In genomic region chr3:15064299-15064834, GRCh38 we compare ENCODE assay signal across 8 cellular contexts. TPM values are rescaled to one million over a fixed set of nuclear protein-coding genes. Genes with fewer than 3 reads are reported as not detected.
DNase-seq lines count a peak whose midpoint lies in the region; ATAC-seq and TF ChIP-seq lines count a peak whose summit lies in the region.

No MANE protein-coding gene starts in this region.

- DNase-seq in EH (ENCODE audit: low read depth) (peak; percentile 44), HuH-7.5 (ENCODE audit: low spot score) (peak; percentile 74), foreskin fibroblast (peak in 1 of 2 donors; percentile 50), osteocyte (ENCODE audit: extremely low spot score, unreplicated experiment) (no peak), NCI-H446 treated with DMSO at 0.1 percent for 48 hours (lab: John Stamatoyannopoulos, UW) (no peak), NCI-H1436 (lab: John Stamatoyannopoulos, UW) (no peak)
- peak; percentile 20 to 25 for DNase-seq in activated T-cell treated with anti-CD3 and anti-CD28 coated beads, Interleukin-2, amount 50 U/mL, for 72 hours

- peak overlapping the region; percentile 62 for H3K27ac Mint-ChIP-seq in activated T-cell treated with anti-CD3 and anti-CD28 coated beads, Interleukin-2, amount 50 U/mL, for 72 hours
- H3K27ac Mint-ChIP-seq in osteocyte (ENCODE audit: unreplicated experiment), result peak overlapping the region; percentile 83

- H3K9me3 Mint-ChIP-seq in activated T-cell treated with anti-CD3 and anti-CD28 coated beads, Interleukin-2, amount 50 U/mL, for 72 hours, result no peaks in the 10 kb centered on the region
- no peaks in the 10 kb centered on the region for H3K9me3 Mint-ChIP-seq in osteocyte (ENCODE audit: unreplicated experiment)

- no peak for TF ChIP-seq CTCF in foreskin fibroblast (IDR thresholded peaks at IDR 0.05; ENCODE audit: low read depth, low read length)
- no peak for TF ChIP-seq CTCF in osteocyte (IDR thresholded peaks at IDR 0.05)

- peak; percentile 9 for ATAC-seq in GM21381 (IDR thresholded peaks at IDR 0.05; ENCODE audit: unreplicated experiment)
- peak; percentile 1 to 8 for ATAC-seq in activated T-cell treated with anti-CD3 and anti-CD28 coated beads, Interleukin-2, amount 50 U/mL, for 72 hours (replicated peaks in 1 of 2)

- peak overlapping the region; percentile 85 to 95 for H3K4me3 ChIP-seq in foreskin fibroblast (ENCODE audit: low read depth in 1 of 2, low read length in 2 of 2)

- H3K27me3 Mint-ChIP-seq in activated T-cell treated with anti-CD3 and anti-CD28 coated beads, Interleukin-2, amount 50 U/mL, for 72 hours (ENCODE audit: low read depth), result no peaks in the 10 kb centered on the region
- no peaks in the 10 kb centered on the region for H3K27me3 Mint-ChIP-seq in osteocyte (ENCODE audit: unreplicated experiment)

- H3K36me3 Mint-ChIP-seq in activated T-cell treated with anti-CD3 and anti-CD28 coated beads, Interleukin-2, amount 50 U/mL, for 72 hours (ENCODE audit: insufficient read depth in 2 of 2), result peaks cover 0 to 2% of the 10 kb centered on the region in 2 donors
- H3K36me3 Mint-ChIP-seq in osteocyte (ENCODE audit: unreplicated experiment), result peaks cover 4% of the 10 kb centered on the region

- peak overlapping the region; percentile 92 to 96 for H3K4me3 Mint-ChIP-seq in activated T-cell treated with anti-CD3 and anti-CD28 coated beads, Interleukin-2, amount 50 U/mL, for 72 hours
- H3K4me3 Mint-ChIP-seq in osteocyte (ENCODE audit: unreplicated experiment), result peak overlapping the region; percentile 96

- peaks cover 35% of the 10 kb centered on the region for H3K4me1 Mint-ChIP-seq in activated T-cell treated with anti-CD3 and anti-CD28 coated beads, Interleukin-2, amount 50 U/mL, for 72 hours (ENCODE audit: low read depth)
- H3K4me1 Mint-ChIP-seq in osteocyte (ENCODE audit: unreplicated experiment), result peaks cover 20% of the 10 kb centered on the region

RNA-seq across cellular contexts. Expression of gene MRPS25, which starts 0.7 kb away (rescaled TPM):
- total RNA-seq in activated T-cell treated with anti-CD3 and anti-CD28 coated beads, Interleukin-2, amount 50 U/mL, for 72 hours, result 10 to 100 TPM; 40.7 to 40.9 TPM
- 47.2 and 50.0 TPM in 2 replicates for total RNA-seq in osteocyte

RNA-seq across cellular contexts. Expression of gene RBSN, which starts 34.6 kb away (rescaled TPM):
- total RNA-seq in activated T-cell treated with anti-CD3 and anti-CD28 coated beads, Interleukin-2, amount 50 U/mL, for 72 hours, result 10 to 100 TPM; 13.0 to 15.4 TPM
- 28.6 and 29.8 TPM in 2 replicates for total RNA-seq in osteocyte

Comparison
In these comparisons a context has a peak if more than half of its experiments do, and no peak if none do; other contexts are left out.
1. DNase-seq: peak in EH (single experiment), HuH-7.5 (single experiment) and activated T-cell treated with anti-CD3 and anti-CD28 coated beads, Interleukin-2, amount 50 U/mL, for 72 hours (2 of 2); none in osteocyte (single experiment), NCI-H446 treated with DMSO at 0.1 percent for 48 hours (single experiment) and NCI-H1436 (single experiment).